1 cellular context compared by ENCODE assay signal in genomic region chr20:58895796-58896180, GRCh38.
TF ChIP-seq lines count a peak whose summit lies in the region.

No MANE protein-coding gene starts in this region.

TF ChIP-seq in GM12878, 131 proteins besides CTCF, POLR2A, EP300 and RAD21 (continued from another document):
- TF ChIP-seq RELB (IDR thresholded peaks at IDR 0.05; ENCODE audit: low read depth) (no peak), TCF7 (IDR thresholded peaks at IDR 0.05; ENCODE audit: borderline replicate concordance) (no peak), MLLT1 (IDR thresholded peaks at IDR 0.05) (no peak), FOXK2 (IDR thresholded peaks at IDR 0.05) (no peak), WRNIP1 (IDR thresholded peaks at IDR 0.05; ENCODE audit: borderline replicate concordance, low read depth, low read length) (no peak), HDAC6 (IDR thresholded peaks at IDR 0.05; ENCODE audit: unreplicated experiment) (no peak)
